ENCODE assay signal across 1 cellular context in the genomic region with DNA sequence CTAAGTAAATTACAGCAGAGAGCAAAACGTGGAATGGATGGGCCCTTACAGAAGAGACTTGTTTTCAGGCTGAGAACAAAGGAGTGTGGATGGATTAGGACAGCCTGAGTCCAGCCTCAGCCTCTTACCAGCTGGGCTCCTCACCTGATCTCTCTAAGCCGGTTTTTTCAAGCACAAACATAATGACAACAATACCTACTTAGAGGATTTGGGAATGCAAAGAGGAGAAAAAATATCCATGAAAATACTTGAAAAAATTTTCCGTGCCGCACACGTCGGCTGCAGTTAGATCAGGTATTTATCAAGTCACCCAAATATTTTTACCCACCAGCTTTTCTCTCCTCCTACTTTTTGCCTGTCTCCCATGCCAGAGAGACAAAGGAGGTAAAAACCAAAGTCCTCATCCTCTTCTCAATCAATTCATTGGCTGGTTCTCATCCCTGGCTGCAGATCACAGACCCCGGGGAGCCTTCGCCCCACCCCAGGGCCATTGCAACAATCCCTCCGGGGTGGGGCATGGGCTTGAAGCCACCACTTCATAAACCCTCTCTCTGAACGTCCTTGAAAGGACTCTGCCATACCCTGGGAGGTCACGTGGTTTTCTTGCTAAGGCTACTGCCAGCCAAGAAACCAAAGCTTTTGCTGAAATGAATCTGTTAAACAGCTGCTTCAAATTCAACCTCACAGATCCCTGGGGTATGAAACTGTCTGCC.
TF ChIP-seq lines count a peak whose summit lies in the region.

No MANE protein-coding gene starts in this region.

TF ChIP-seq in H1, 55 proteins besides CTCF, POLR2A, EP300 and RAD21:
- TF ChIP-seq TAF1 (IDR thresholded peaks at IDR 0.05; ENCODE audit: low read depth, low read length) (peak; percentile 66; the same call in 1 of the 2 replicates), EGR1 (IDR thresholded peaks at IDR 0.05; ENCODE audit: borderline replicate concordance, low read depth, low read length) (no peak), TBP (IDR thresholded peaks at IDR 0.05; ENCODE audit: low read depth, low read length) (peak; percentile 23), RFX5 (IDR thresholded peaks at IDR 0.05; ENCODE audit: borderline replicate concordance, low read depth, low read length) (no peak), YY1 (IDR thresholded peaks at IDR 0.05; ENCODE audit: low read depth, low read length) (no peak), HDAC2 (IDR thresholded peaks at IDR 0.05; ENCODE audit: borderline replicate concordance in 1 of 2, low read depth in 2 of 2, low read length in 2 of 2) (peak in 1 of 2 experiments; percentile 39; a peak in 1 of 4 replicates), FOSL1 (IDR thresholded peaks at IDR 0.05; ENCODE audit: insufficient read depth, low read depth, low read length) (no peak), SP1 (IDR thresholded peaks at IDR 0.05; ENCODE audit: low read depth, low read length) (peak; percentile 92), KDM4A (IDR thresholded peaks at IDR 0.05; ENCODE audit: low read depth, low read length, severe bottlenecking) (no peak), POLR2AphosphoS5 (IDR thresholded peaks at IDR 0.05; ENCODE audit: low read depth, low read length) (0 out of 2 replicates have a peak, but pooled peaks have one; percentile 32), CHD1 (IDR thresholded peaks at IDR 0.05; ENCODE audit: low read depth, low read length) (no peak), CHD2 (IDR thresholded peaks at IDR 0.05; ENCODE audit: low read length) (no peak), NANOG (IDR thresholded peaks at IDR 0.05; ENCODE audit: insufficient read depth, low read depth, low read length, poor library complexity, severe bottlenecking) (peak; percentile 2), TCF12 (IDR thresholded peaks at IDR 0.05; ENCODE audit: low read depth, low read length) (peak; percentile 75; the same call in 1 of the 2 replicates)
- TF ChIP-seq, protein P1, sequence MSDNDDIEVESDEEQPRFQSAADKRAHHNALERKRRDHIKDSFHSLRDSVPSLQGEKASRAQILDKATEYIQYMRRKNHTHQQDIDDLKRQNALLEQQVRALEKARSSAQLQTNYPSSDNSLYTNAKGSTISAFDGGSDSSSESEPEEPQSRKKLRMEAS (IDR thresholded peaks at IDR 0.05) = no peak; the same call in 1 of the 2 replicates
- TF ChIP-seq, protein P2, sequence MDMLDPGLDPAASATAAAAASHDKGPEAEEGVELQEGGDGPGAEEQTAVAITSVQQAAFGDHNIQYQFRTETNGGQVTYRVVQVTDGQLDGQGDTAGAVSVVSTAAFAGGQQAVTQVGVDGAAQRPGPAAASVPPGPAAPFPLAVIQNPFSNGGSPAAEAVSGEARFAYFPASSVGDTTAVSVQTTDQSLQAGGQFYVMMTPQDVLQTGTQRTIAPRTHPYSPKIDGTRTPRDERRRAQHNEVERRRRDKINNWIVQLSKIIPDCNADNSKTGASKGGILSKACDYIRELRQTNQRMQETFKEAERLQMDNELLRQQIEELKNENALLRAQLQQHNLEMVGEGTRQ (IDR thresholded peaks at IDR 0.05; ENCODE audit: low read length) = peak; percentile 66
TF ChIP-seq in H1: peak in this region for 8.
